In the genomic region with DNA sequence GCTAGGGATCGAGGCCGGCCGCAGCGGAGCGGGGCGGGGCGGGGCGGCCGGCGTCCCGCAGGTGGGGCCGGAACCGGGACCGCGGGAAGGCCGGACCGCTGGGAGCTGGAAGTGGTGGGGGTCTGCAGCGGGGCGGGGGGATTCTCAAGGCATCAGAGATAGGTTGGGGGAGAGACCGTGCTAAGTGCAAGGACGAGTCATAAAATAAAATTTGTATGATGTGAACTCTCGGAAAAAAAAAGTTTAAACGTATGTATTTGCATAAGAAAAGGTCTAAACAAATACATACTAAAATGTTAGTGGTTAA, we compare ENCODE assay signal across 8 cellular contexts. TPM values are rescaled to one million over a fixed set of nuclear protein-coding genes. Genes with fewer than 3 reads are reported as not detected.
DNase-seq lines count a peak whose midpoint lies in the region; ATAC-seq lines count a peak whose summit lies in the region.

TSS of gene AVEN (minus strand) at position 25 of the 307 bp plus-strand sequence. CDS start 158 bp downstream, outside the sequence.

- no peaks in the 10 kb centered on the region for H3K9me3 ChIP-seq in BLaER1
- no peaks in the 10 kb centered on the region for H3K9me3 ChIP-seq in NT2/D1 (ENCODE audit: insufficient read depth, low read length)
- no peaks in the 10 kb centered on the region for H3K9me3 ChIP-seq in endocrine pancreas (ENCODE audit: control insufficient read depth, low read length)

- H3K4me3 Mint-ChIP-seq in naive thymus-derived CD8-positive, alpha-beta T cell, result peak within 1 kb of the TSS; percentile 89 to 98 (median 94)

- H3K9me3 Mint-ChIP-seq in naive thymus-derived CD8-positive, alpha-beta T cell, result no peaks in the 10 kb centered on the region

- H3K27ac Mint-ChIP-seq in naive thymus-derived CD8-positive, alpha-beta T cell, result peak within 1 kb of the TSS; percentile 89 to 98 (median 95)

- H3K27me3 ChIP-seq in BLaER1 (no peaks in the 10 kb centered on the region), NT2/D1 (ENCODE audit: insufficient read depth, insufficient read length) (no peaks in the 10 kb centered on the region), endocrine pancreas (ENCODE audit: control insufficient read depth, insufficient read depth, low read length) (no peaks in the 10 kb centered on the region)

- H3K4me2 ChIP-seq in BLaER1, result peak within 1 kb of the TSS; percentile 82

- H3K27ac ChIP-seq in BLaER1, result peak within 1 kb of the TSS; percentile 100

- H3K4me3 ChIP-seq in BLaER1 (peak within 1 kb of the TSS; percentile 78), NT2/D1 (ENCODE audit: insufficient read length, low read depth) (peak within 1 kb of the TSS; percentile 71), endocrine pancreas (ENCODE audit: control insufficient read depth, insufficient read depth, low read length) (peak within 1 kb of the TSS; percentile 94)

- peaks cover 19% of the 10 kb centered on the region for H3K4me1 ChIP-seq in BLaER1
- no peaks in the 10 kb centered on the region for H3K4me1 ChIP-seq in NT2/D1 (ENCODE audit: insufficient read depth, insufficient read length)
- H3K4me1 ChIP-seq in endocrine pancreas (ENCODE audit: control insufficient read depth, insufficient read depth, low read length), result peaks cover 10% of the 10 kb centered on the region

- H3K36me3 Mint-ChIP-seq in naive thymus-derived CD8-positive, alpha-beta T cell, result no peaks in the 10 kb centered on the region

- POLR2A ChIA-PET in naive thymus-derived CD8-positive, alpha-beta T cell (lab: Charles Lee), result interaction anchor here (0.6 to 2.8 kb wide), 8 partner anchors 22 to 949 kb away, joined by 3 to 19 read pairs (median 4); partner anchors contain the start of genes EMC4, EMC7, KATNBL1 and PGBD4

- H4K20me1 ChIP-seq in BLaER1, result no peaks in the 10 kb centered on the region

- H3K9ac ChIP-seq in BLaER1 (peak within 1 kb of the TSS; percentile 98), NT2/D1 (ENCODE audit: insufficient read length, low read depth) (peak within 1 kb of the TSS; percentile 90), endocrine pancreas (ENCODE audit: control insufficient read depth, insufficient read depth, low read length) (peak within 1 kb of the TSS; percentile 81)

- H3K27me3 Mint-ChIP-seq in naive thymus-derived CD8-positive, alpha-beta T cell, result no peaks in the 10 kb centered on the region

- H3K36me3 ChIP-seq in BLaER1, result no peaks in the 10 kb centered on the region
- H3K36me3 ChIP-seq in NT2/D1 (ENCODE audit: insufficient read depth, insufficient read length, low read length), result no peaks in the 10 kb centered on the region
- H3K36me3 ChIP-seq in endocrine pancreas (ENCODE audit: control insufficient read depth, insufficient read depth, low read length), result no peaks in the 10 kb centered on the region

- DNase-seq in NT2/D1 (ENCODE audit: low read depth, low spot score) (no peak), RPMI8226 (no peak), NCI-H510A (lab: John Stamatoyannopoulos, UW) (no peak)
- DNase-seq in naive thymus-derived CD8-positive, alpha-beta T cell, result no peak

- H3K4me1 Mint-ChIP-seq in naive thymus-derived CD8-positive, alpha-beta T cell, result peaks cover 11 to 21% (median 18%) of the 10 kb centered on the region in 4 donors

- ATAC-seq in naive thymus-derived CD8-positive, alpha-beta T cell, result peak in 1 of 2 donors; percentile 6
- ATAC-seq in HG02938 (IDR thresholded peaks at IDR 0.05; ENCODE audit: unreplicated experiment) (no peak), GM21786 (IDR thresholded peaks at IDR 0.05; ENCODE audit: unreplicated experiment) (no peak)

RNA-seq across cellular contexts. Expression of gene AVEN, which starts in this region (rescaled TPM):
- total RNA-seq in naive thymus-derived CD8-positive, alpha-beta T cell, result 1 to 10 TPM; 8.4 to 9.6 TPM
- 1 to 10 TPM; 7.6 to 9.7 (median 8.8) TPM for polyA plus RNA-seq in naive thymus-derived CD8-positive, alpha-beta T cell
